9 cellular contexts compared by ENCODE assay signal in the genomic region with DNA sequence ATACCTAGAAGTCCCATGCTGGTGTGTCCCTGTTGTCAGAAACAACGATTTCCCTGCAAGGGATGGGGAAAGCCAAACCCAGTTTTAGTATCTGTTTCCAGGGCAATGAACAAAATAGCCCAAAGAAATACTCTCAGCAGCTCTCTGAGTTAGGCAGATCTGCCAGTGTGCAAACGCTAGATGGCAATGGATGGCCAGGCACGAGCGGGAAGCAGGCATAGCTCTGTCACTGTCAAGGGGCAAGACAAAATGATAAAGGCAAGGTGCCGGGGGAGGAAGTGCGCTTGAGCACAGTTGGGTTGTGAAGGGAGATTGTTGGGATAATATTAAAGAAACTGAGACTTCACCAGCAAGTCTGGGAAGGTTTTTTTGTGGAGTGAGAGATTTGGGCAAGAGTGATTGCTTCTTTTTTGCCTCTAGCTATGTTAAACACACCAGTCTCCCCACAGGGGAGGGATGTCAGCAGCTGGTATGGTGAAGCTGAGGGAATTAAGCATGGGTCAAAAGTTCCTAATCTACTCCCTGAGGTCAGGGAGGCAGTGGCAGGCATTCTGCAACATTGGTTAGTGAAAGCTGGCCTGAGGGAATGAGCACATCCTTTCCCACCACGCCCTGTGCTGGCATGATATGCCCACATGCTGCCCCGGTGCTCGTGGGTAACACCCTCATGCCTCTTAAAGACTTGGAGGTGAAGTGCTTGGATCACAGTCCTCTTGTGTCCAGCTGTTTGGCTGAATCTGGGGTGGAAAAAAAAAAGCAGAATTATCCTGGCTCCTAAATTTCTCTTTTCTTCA.
DNase-seq lines count a peak whose midpoint lies in the region; ATAC-seq and TF ChIP-seq lines count a peak whose summit lies in the region.
"Had no signal": no experiment of that assay in that cellular context is flagged by ENCODE, and none has a peak within 500 bp of the region (broad histone marks: within the 10 kb centered on the region; RNA-seq: fewer than 3 reads in every experiment).

No MANE protein-coding gene starts in this region.

- no peaks in the 10 kb centered on the region for H3K36me3 ChIP-seq in PC-9 (ENCODE audit: low read depth)
- H3K36me3 ChIP-seq: SJSA1 had no signal

- no peaks in the 10 kb centered on the region for H3K36me3 Mint-ChIP-seq in type B pancreatic cell

- CTCF ChIA-PET in PC-9 (lab: Charles Lee), result no interaction called here

- TF ChIP-seq CTCF in PC-9 (conservative IDR thresholded peaks at IDR 0.05), result peak; percentile 21; the same call in 1 of the 2 replicates
- TF ChIP-seq CTCF in foreskin fibroblast (IDR thresholded peaks at IDR 0.05; ENCODE audit: low read depth, low read length), result peak; percentile 25
- TF ChIP-seq CTCF in type B pancreatic cell (conservative IDR thresholded peaks at IDR 0.05), result peak; percentile 47

- H3K4me3 ChIP-seq in PC-9 (no peak overlapping the region), foreskin fibroblast (ENCODE audit: low read depth in 1 of 2, low read length in 2 of 2) (no peak overlapping the region)
- H3K4me3 ChIP-seq: SJSA1 had no signal

- H3K27me3 Mint-ChIP-seq in type B pancreatic cell, result peaks cover 6% of the 10 kb centered on the region

- DNase-seq in PC-9, result peak in 1 of 2 experiments; percentile 16
- DNase-seq in foreskin fibroblast, result peak; percentile 9 to 22
- no peak for DNase-seq in type B pancreatic cell (ENCODE audit: extremely low spot score, unreplicated experiment)
- DNase-seq in activated effector memory CD4-positive, alpha-beta T cell treated with Interleukin-2 at 50 U/mL for 16 hours, result no peak
- no peak for DNase-seq in D341Med (ENCODE audit: low spot score)
- no peak for DNase-seq in activated CD4-positive, alpha-beta T cell treated with anti-CD3 and anti-CD28 coated beads, Interleukin-2, amount 50 U/mL, for 4 hours

- no peaks in the 10 kb centered on the region for H4K20me1 ChIP-seq in PC-9 (ENCODE audit: insufficient read depth)

- ATAC-seq in GM18861 (IDR thresholded peaks at IDR 0.05; ENCODE audit: unreplicated experiment), result peak; percentile 84
- peak; percentile 71 for ATAC-seq in HG02870 (IDR thresholded peaks at IDR 0.05; ENCODE audit: unreplicated experiment)

- H3K4me2 ChIP-seq in PC-9, result no peak overlapping the region

- H3K27ac Mint-ChIP-seq in type B pancreatic cell, result peak overlapping the region; percentile 7

- peaks cover 11% of the 10 kb centered on the region for H3K4me1 Mint-ChIP-seq in type B pancreatic cell (ENCODE audit: unreplicated experiment)

- no peaks in the 10 kb centered on the region for H3K9me2 ChIP-seq in PC-9 (ENCODE audit: insufficient read depth)

- no peak overlapping the region for H3K27ac ChIP-seq in PC-9
- H3K27ac ChIP-seq: SJSA1 had no signal

- H2AFZ ChIP-seq in PC-9, result no peak overlapping the region

- H3K4me3 Mint-ChIP-seq in type B pancreatic cell, result peak overlapping the region; percentile 28

- no peaks in the 10 kb centered on the region for H3K27me3 ChIP-seq in PC-9 (ENCODE audit: insufficient read depth, low read depth)
- H3K27me3 ChIP-seq: SJSA1 had no signal

- H3K9me3 ChIP-seq in PC-9 (ENCODE audit: insufficient read depth, low read depth), result no peaks in the 10 kb centered on the region
- H3K9me3 ChIP-seq: SJSA1 had no signal

- peaks cover 8% of the 10 kb centered on the region for H3K9me3 Mint-ChIP-seq in type B pancreatic cell

- intact Hi-C loops in PC-9 (cut with micrococcal nuclease; ENCODE audit: unreplicated experiment), result loop anchor here (10.0 kb wide), 1 partner anchor 199 kb away; no protein-coding TSS in a partner anchor

- no peaks in the 10 kb centered on the region for H3K4me1 ChIP-seq in PC-9 (replicated peaks; ENCODE audit: insufficient read depth)

- no peaks in the 10 kb centered on the region for H3F3A ChIP-seq in PC-9 (ENCODE audit: insufficient read depth, low read depth)

- no TSS peak for BruUV-seq in PC-9 (replicated peaks; lab: Mats Ljungman, UMichigan)

- H3K79me2 ChIP-seq in PC-9 (ENCODE audit: low read depth), result no peaks in the 10 kb centered on the region

- POLR2A ChIA-PET in PC-9 (lab: Charles Lee; ENCODE audit: unreplicated experiment), result interaction anchor here (0.6 kb wide), 1 partner anchor 368 kb away, joined by 6 read pairs; no protein-coding TSS in a partner anchor

Comparison
In these comparisons a context has a peak if more than half of its experiments do, and no peak if none do; other contexts are left out.
1. DNase-seq: peak in foreskin fibroblast (2 of 2); none in type B pancreatic cell (single experiment), activated effector memory CD4-positive, alpha-beta T cell treated with Interleukin-2 at 50 U/mL for 16 hours (single experiment), D341Med (single experiment) and activated CD4-positive, alpha-beta T cell treated with anti-CD3 and anti-CD28 coated beads, Interleukin-2, amount 50 U/mL, for 4 hours (0 of 2).
2. Peak in every context shown above with its lines, with median percentiles within 50 percentile points of each other: CTCF ChIP-seq.